Comparison of ENCODE assay signal across 21 cellular contexts in the genomic region with DNA sequence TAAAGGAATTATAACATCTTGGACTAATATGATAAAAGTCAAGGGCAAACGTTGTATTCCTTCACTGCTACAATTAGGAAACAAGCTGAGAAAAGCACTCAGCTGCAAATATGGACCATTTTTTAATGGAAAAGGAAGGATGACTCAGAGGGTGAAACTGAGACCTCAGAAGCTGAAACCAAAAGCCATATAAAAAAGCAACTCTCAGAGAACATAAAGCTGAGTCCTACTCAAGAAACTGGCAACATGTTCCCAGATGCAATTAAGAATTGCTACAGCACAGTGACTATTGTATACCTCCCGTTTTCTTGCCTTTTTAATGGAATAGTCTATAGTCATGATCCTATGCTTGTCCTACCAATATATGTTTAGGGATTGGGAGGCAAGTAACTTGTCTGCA.
"Had no signal": no experiment of that assay in that cellular context is flagged by ENCODE, and none has a peak within 500 bp of the region (broad histone marks: within the 10 kb centered on the region; RNA-seq: fewer than 3 reads in every experiment).

No MANE protein-coding gene starts in this region.

- FAIRE-seq: endometrium had no signal

- H3K36me3 ChIP-seq: neutrophil, spleen, tibial nerve, upper lobe of right lung, vagina had no signal

- ATAC-seq: esophagus mucosa; left colon; left ventricle myocardium superior; naive thymus-derived CD4-positive, alpha-beta T cell; sciatic nerve; stimulated activated memory B cell treated with anti-CD40 and anti-IgM and Interleukin-4, amounts not matched to agents 10 μg/mL and 1 μg/mL and 100 μg/mL, for 72 hours; upper lobe of right lung had no signal

- H3K4me3 ChIP-seq: dorsolateral prefrontal cortex, spleen, testis, tibial nerve, upper lobe of right lung, vagina had no signal

- H3K27me3 ChIP-seq: dorsolateral prefrontal cortex, neutrophil, spleen, testis, tibial nerve, upper lobe of right lung, vagina had no signal

- DNase-seq: cortex of kidney; dorsolateral prefrontal cortex; effector CD8-positive, alpha-beta T cell; left colon; left ventricle myocardium superior; mesendoderm; naive thymus-derived CD4-positive, alpha-beta T cell; posterior cingulate gyrus; spleen; stimulated activated CD4-positive, alpha-beta T cell treated with anti-CD3 and anti-CD28 coated beads, Interleukin-15, amount 100 ng/mL, for 24 hours; stimulated activated CD4-positive, alpha-beta T cell treated with anti-CD3 and anti-CD28 coated beads, Interleukin-1b, Interleukin-23, amount 100 ng/mL, for 48 hours; stimulated activated CD4-positive, alpha-beta T cell treated with anti-CD3 and anti-CD28 coated beads, Interleukin-4, amount 100 ng/mL, for 24 hours; testis; upper lobe of right lung had no signal
